Comparison of ENCODE assay signal across 22 cellular contexts in genomic region chr4:71449040-71449439, GRCh38.
"Had no signal": no experiment of that assay in that cellular context is flagged by ENCODE, and none has a peak within 500 bp of the region (broad histone marks: within the 10 kb centered on the region; RNA-seq: fewer than 3 reads in every experiment).

No MANE protein-coding gene starts in this region.

- H3K9me3 ChIP-seq: lower lobe of right lung, ovary, psoas muscle, sigmoid colon, stomach, thyroid gland, vagina had no signal

- DNase-seq: dorsolateral prefrontal cortex; effector CD4-positive, alpha-beta T cell; kidney; lower lobe of right lung; naive thymus-derived CD8-positive, alpha-beta T cell; nephron progenitor cell; occipital lobe; ovary; posterior cingulate gyrus; psoas muscle; retina; sigmoid colon; stimulated activated CD4-positive, alpha-beta T cell treated with anti-CD3 and anti-CD28 coated beads, Interleukin-2, amount 100 ng/mL, for 24 hours; stimulated activated CD4-positive, alpha-beta T cell treated with anti-CD3 and anti-CD28 coated beads, Interleukin-4, amount 100 ng/mL, for 24 hours; stimulated activated naive CD4-positive, alpha-beta T cell treated with Interleukin-2 at 50 U/mL for 16 hours; stomach; thyroid gland; trophoblast cell had no signal

- H3K9me3 Mint-ChIP-seq: naive thymus-derived CD8-positive, alpha-beta T cell; nephron progenitor cell; stimulated activated effector memory CD8-positive, alpha-beta T cell treated with anti-CD3 and anti-CD28 coated beads, Interleukin-12 subunit alpha, Interleukin-12 subunit beta, amount 100 ng/mL, for 72 hours had no signal

- ATAC-seq: left lobe of liver; lower lobe of right lung; naive thymus-derived CD8-positive, alpha-beta T cell; psoas muscle; stimulated activated effector memory CD8-positive, alpha-beta T cell treated with anti-CD3 and anti-CD28 coated beads, Interleukin-12 subunit alpha, Interleukin-12 subunit beta, amount 100 ng/mL, for 72 hours had no signal

- H3K27ac ChIP-seq: hepatocyte, lower lobe of right lung, ovary, psoas muscle, sigmoid colon, stomach, thyroid gland, vagina had no signal

- H3K4me3 Mint-ChIP-seq: naive thymus-derived CD8-positive, alpha-beta T cell; nephron progenitor cell; stimulated activated effector memory CD8-positive, alpha-beta T cell treated with anti-CD3 and anti-CD28 coated beads, Interleukin-12 subunit alpha, Interleukin-12 subunit beta, amount 100 ng/mL, for 72 hours had no signal

- H3K36me3 ChIP-seq: lower lobe of right lung, ovary, sigmoid colon, thyroid gland, vagina had no signal

- H3K27ac Mint-ChIP-seq: naive thymus-derived CD8-positive, alpha-beta T cell; nephron progenitor cell; stimulated activated effector memory CD8-positive, alpha-beta T cell treated with anti-CD3 and anti-CD28 coated beads, Interleukin-12 subunit alpha, Interleukin-12 subunit beta, amount 100 ng/mL, for 72 hours had no signal

- H3K4me3 ChIP-seq: dorsolateral prefrontal cortex, hepatocyte, lower lobe of right lung, ovary, psoas muscle, sigmoid colon, stomach, thyroid gland, vagina had no signal

- H3K27me3 ChIP-seq: dorsolateral prefrontal cortex, hepatocyte, ovary, sigmoid colon, stomach, thyroid gland, vagina had no signal

- H3K36me3 Mint-ChIP-seq: naive thymus-derived CD8-positive, alpha-beta T cell; stimulated activated effector memory CD8-positive, alpha-beta T cell treated with anti-CD3 and anti-CD28 coated beads, Interleukin-12 subunit alpha, Interleukin-12 subunit beta, amount 100 ng/mL, for 72 hours had no signal

- H3K4me1 ChIP-seq: lower lobe of right lung, psoas muscle, vagina had no signal

- H3K4me1 Mint-ChIP-seq: naive thymus-derived CD8-positive, alpha-beta T cell; nephron progenitor cell; stimulated activated effector memory CD8-positive, alpha-beta T cell treated with anti-CD3 and anti-CD28 coated beads, Interleukin-12 subunit alpha, Interleukin-12 subunit beta, amount 100 ng/mL, for 72 hours had no signal
